ENCODE assay signal across 10 cellular contexts in the genomic region with DNA sequence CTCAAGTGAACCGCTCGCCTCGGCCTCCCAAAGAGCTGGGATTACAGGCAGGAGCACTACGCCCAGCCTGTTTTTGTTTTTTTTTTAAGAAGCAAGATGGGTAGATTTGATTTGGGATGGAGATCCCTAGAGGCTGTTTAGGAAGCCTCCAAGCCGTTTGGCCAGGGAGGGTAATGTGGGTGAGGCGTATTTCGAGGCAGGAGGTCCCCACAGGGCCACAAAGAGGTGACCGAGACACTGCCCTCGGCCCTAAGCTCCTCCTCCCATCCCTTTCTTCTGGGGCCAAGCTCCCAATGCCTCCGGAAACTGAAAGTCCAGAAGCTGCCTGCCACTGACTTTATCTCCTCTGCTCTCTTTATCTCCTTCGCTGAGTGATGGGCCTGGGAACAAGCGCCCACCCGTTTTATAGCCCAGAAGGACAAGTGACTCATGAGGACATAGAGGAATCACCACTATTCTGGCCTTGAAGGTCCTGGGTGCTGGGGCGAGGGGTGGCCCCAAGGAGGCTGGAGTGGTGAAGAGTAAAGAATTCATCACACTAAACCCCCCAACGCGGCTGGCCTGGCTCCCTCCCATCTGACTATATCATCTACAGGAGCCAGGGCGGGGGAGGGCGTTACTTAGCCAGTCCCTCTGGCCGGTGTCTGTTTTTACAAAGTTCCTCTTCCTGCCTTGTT. TPM values are rescaled to one million over a fixed set of nuclear protein-coding genes. Genes with fewer than 3 reads are reported as not detected.
DNase-seq lines count a peak whose midpoint lies in the region; ATAC-seq and TF ChIP-seq lines count a peak whose summit lies in the region.
"Had no signal": no experiment of that assay in that cellular context is flagged by ENCODE, and none has a peak within 500 bp of the region (broad histone marks: within the 10 kb centered on the region; RNA-seq: fewer than 3 reads in every experiment).

No MANE protein-coding gene starts in this region.

- TF ChIP-seq POLR2A in right lobe of liver (IDR thresholded peaks at IDR 0.05) (no peak), suprapubic skin (IDR thresholded peaks at IDR 0.05) (no peak)

- peaks cover 2% of the 10 kb centered on the region for H3K36me3 Mint-ChIP-seq in activated naive CD8-positive, alpha-beta T cell treated with anti-CD3 and anti-CD28 coated beads, Interleukin-2, amount 50 U/mL, for 24 hours (ENCODE audit: low read depth)

- ATAC-seq in activated naive CD8-positive, alpha-beta T cell treated with anti-CD3 and anti-CD28 coated beads, Interleukin-2, amount 50 U/mL, for 24 hours, result no peak
- no peak for ATAC-seq in right lobe of liver
- no peak for ATAC-seq in HG03175 (IDR thresholded peaks at IDR 0.05; ENCODE audit: unreplicated experiment)

- DNase-seq in NCI-H82 (lab: John Stamatoyannopoulos, UW) (peak; percentile 26), NCI-H82 treated with DMSO at 0.1 percent for 48 hours (lab: John Stamatoyannopoulos, UW; ENCODE audit: unreplicated experiment) (no peak), right lobe of liver (no peak), suprapubic skin (ENCODE audit: low spot score in 2 of 2) (peak in 1 of 2 donors; percentile 83), DMS79 treated with DMSO at 0.1 percent for 48 hours (lab: John Stamatoyannopoulos, UW) (no peak), NCI-H1105 (lab: John Stamatoyannopoulos, UW) (no peak)
- no peak for DNase-seq in activated naive CD8-positive, alpha-beta T cell treated with anti-CD3 and anti-CD28 coated beads, Interleukin-2, amount 50 U/mL, for 24 hours
- DNase-seq: SHP77 had no signal

- no peaks in the 10 kb centered on the region for H3K27me3 Mint-ChIP-seq in activated naive CD8-positive, alpha-beta T cell treated with anti-CD3 and anti-CD28 coated beads, Interleukin-2, amount 50 U/mL, for 24 hours

- peaks cover 69% of the 10 kb centered on the region for H3K4me1 Mint-ChIP-seq in activated naive CD8-positive, alpha-beta T cell treated with anti-CD3 and anti-CD28 coated beads, Interleukin-2, amount 50 U/mL, for 24 hours

- H3K27me3 ChIP-seq in right lobe of liver, result no peaks in the 10 kb centered on the region
- no peaks in the 10 kb centered on the region for H3K27me3 ChIP-seq in suprapubic skin

- H3K36me3 ChIP-seq in right lobe of liver (no peaks in the 10 kb centered on the region), suprapubic skin (no peaks in the 10 kb centered on the region)

- H3K4me3 ChIP-seq in right lobe of liver (no peak overlapping the region), suprapubic skin (no peak overlapping the region)
- H3K4me3 ChIP-seq: A549 had no signal

- no peak for TF ChIP-seq CTCF in right lobe of liver (IDR thresholded peaks at IDR 0.05)
- no peak for TF ChIP-seq CTCF in suprapubic skin (IDR thresholded peaks at IDR 0.05)

- peaks cover 2 to 44% (median 16%) of the 10 kb centered on the region in 4 donors for H3K4me1 ChIP-seq in right lobe of liver
- peaks cover 87% of the 10 kb centered on the region for H3K4me1 ChIP-seq in suprapubic skin

- no peaks in the 10 kb centered on the region for H3K9me3 ChIP-seq in right lobe of liver
- H3K9me3 ChIP-seq in suprapubic skin, result no peaks in the 10 kb centered on the region
- H3K9me3 ChIP-seq: A549 had no signal

- no peaks in the 10 kb centered on the region for H3K9me3 Mint-ChIP-seq in activated naive CD8-positive, alpha-beta T cell treated with anti-CD3 and anti-CD28 coated beads, Interleukin-2, amount 50 U/mL, for 24 hours

- peak overlapping the region; percentile 62 for H3K27ac Mint-ChIP-seq in activated naive CD8-positive, alpha-beta T cell treated with anti-CD3 and anti-CD28 coated beads, Interleukin-2, amount 50 U/mL, for 24 hours

- intact Hi-C loops in right lobe of liver (cut with DNase I), result no loop called here

- WGBS in right lobe of liver (ENCODE audit: insufficient coverage, low coverage, low lambda C conversion rate, missing lambda C conversion rate), result 34% methylated on average over 15 of the region's 19 CpGs
- WGBS in suprapubic skin, result 31% methylated on average over 16 of the region's 19 CpGs

- no peak for TF ChIP-seq EP300 in suprapubic skin (IDR thresholded peaks at IDR 0.05)

- no peak overlapping the region for H3K4me3 Mint-ChIP-seq in activated naive CD8-positive, alpha-beta T cell treated with anti-CD3 and anti-CD28 coated beads, Interleukin-2, amount 50 U/mL, for 24 hours

- H3K27ac ChIP-seq in right lobe of liver (peak overlapping the region in 2 of 3 donors; percentile 12 to 43), suprapubic skin (peak overlapping the region; percentile 44)

RNA-seq across cellular contexts. Expression of a gene that starts 2.0 kb away (rescaled TPM):
- 10 to 100 TPM in 1 of 6 experiments, 1 to 10 TPM in 5; 4.3 to 19.8 (median 5.7) TPM for total RNA-seq in right lobe of liver
- 100 to 1,000 TPM; 173 to 244 (median 212) TPM for total RNA-seq in suprapubic skin

RNA-seq across cellular contexts. Expression of a gene that starts 40.6 kb away (rescaled TPM):
- total RNA-seq in right lobe of liver (1 to 10 TPM in 5 of 6 experiments, under 1 TPM in 1; 0.68 to 3.7 (median 1.9) TPM), suprapubic skin (10 to 100 TPM in 1 of 4 donors, 1 to 10 TPM in 3; 2.6 to 14.6 (median 5.8) TPM)

Comparison
In these comparisons a context has a peak if more than half of its experiments do, and no peak if none do; other contexts are left out.
1. RNA of a gene that starts 2.0 kb away (total RNA-seq): 173 to 244 TPM in suprapubic skin; 4.3 to 19.8 TPM in right lobe of liver; every median in the first group is over 4 times any median in the second.